In genomic region chr3:20073683-20074082, GRCh38 we compare ENCODE assay signal across 23 cellular contexts. TPM values are rescaled to one million over a fixed set of nuclear protein-coding genes. Genes with fewer than 3 reads are reported as not detected.
DNase-seq lines count a peak whose midpoint lies in the region; ATAC-seq and TF ChIP-seq lines count a peak whose summit lies in the region.
"Had no signal": no experiment of that assay in that cellular context is flagged by ENCODE, and none has a peak within 500 bp of the region (broad histone marks: within the 10 kb centered on the region; RNA-seq: fewer than 3 reads in every experiment).

No MANE protein-coding gene starts in this region.

- no peaks in the 10 kb centered on the region for H3K9me2 ChIP-seq in GM23338 (ENCODE audit: insufficient read depth)

- no peaks in the 10 kb centered on the region for H3K79me2 ChIP-seq in GM23338 (replicated peaks; ENCODE audit: insufficient read depth)

- ATAC-seq in GM23338, result peak; percentile 35; the same call in 2 of the 3 replicates
- no peak for ATAC-seq in activated T-helper 17 cell treated with anti-CD3 and anti-CD28 coated beads, Interleukin-2, amount 50 U/mL, for 72 hours (replicated peaks)
- ATAC-seq: lower lobe of right lung; natural killer cell; stimulated activated naive B cell treated with anti-CD40 and anti-IgM and Interleukin-4, amounts not matched to agents 10 μg/mL and 1 μg/mL and 100 μg/mL, for 72 hours; T-cell had no signal

- no peaks in the 10 kb centered on the region for H3K36me3 ChIP-seq in GM23338 (ENCODE audit: insufficient read depth)

- H3K36me3 Mint-ChIP-seq in GM23338 (ENCODE audit: low read depth), result no peaks in the 10 kb centered on the region
- peaks cover 88% of the 10 kb centered on the region for H3K36me3 Mint-ChIP-seq in activated T-helper 17 cell treated with anti-CD3 and anti-CD28 coated beads, Interleukin-2, amount 50 U/mL, for 72 hours (ENCODE audit: low read depth)
- peaks cover 3% of the 10 kb centered on the region for H3K36me3 Mint-ChIP-seq in osteocyte (ENCODE audit: unreplicated experiment)
- H3K36me3 Mint-ChIP-seq: natural killer cell had no signal

- H3K4me2 ChIP-seq in GM23338, result peak overlapping the region; percentile 49

- H3K27me3 Mint-ChIP-seq in GM23338 (ENCODE audit: insufficient read depth, low read depth, poor library complexity) (peaks cover 10% of the 10 kb centered on the region), osteocyte (ENCODE audit: unreplicated experiment) (no peaks in the 10 kb centered on the region)
- H3K27me3 Mint-ChIP-seq in activated T-helper 17 cell treated with anti-CD3 and anti-CD28 coated beads, Interleukin-2, amount 50 U/mL, for 72 hours, result no peaks in the 10 kb centered on the region
- H3K27me3 Mint-ChIP-seq: activated CD4-positive, alpha-beta memory T cell treated with anti-CD3 and anti-CD28 coated beads, Interleukin-2, amount 10 ng/mL, durations not matched to agents 7 days and 5 days; activated naive CD4-positive, alpha-beta T cell treated with anti-CD3 and anti-CD28 coated beads, Interleukin-2, amount 50 U/mL, for 24 hours; activated T-cell treated with anti-CD3 and anti-CD28 coated beads, Interleukin-2, amount 50 U/mL, for 24 hours; CD4-positive, CD25-positive, alpha-beta regulatory T cell; stimulated activated naive B cell treated with anti-CD40 and anti-IgM and Interleukin-4, amounts not matched to agents 10 μg/mL and 1 μg/mL and 100 μg/mL, for 72 hours; T-cell had no signal

- DNase-seq in GM23338 (ENCODE audit: low spot score), result peak; percentile 16
- DNase-seq in fibroblast of peridontal ligament (ENCODE audit: extremely low read depth), result peak; percentile 52
- no peak for DNase-seq in osteocyte (ENCODE audit: extremely low spot score, unreplicated experiment)
- DNase-seq in EL, result no peak
- DNase-seq in KG1 (lab: John Stamatoyannopoulos, UW), result no peak
- DNase-seq in activated CD8-positive, alpha-beta memory T cell treated with anti-CD3 and anti-CD28 coated beads, Interleukin-2, amount 50 U/mL, for 4 hours, result no peak
- no peak for DNase-seq in NCI-H1694 (lab: John Stamatoyannopoulos, UW)
- DNase-seq: ACHN; activated CD4-positive, alpha-beta memory T cell treated with anti-CD3 and anti-CD28 coated beads, Interleukin-2, amount 10 ng/mL, durations not matched to agents 7 days and 5 days; activated T-cell treated with anti-CD3 and anti-CD28 coated beads, Interleukin-2, amount 50 U/mL, for 24 hours; CD4-positive, CD25-positive, alpha-beta regulatory T cell; cortex of kidney; DMS79; head of caudate nucleus; lower lobe of right lung; natural killer cell; NCI-H1436 treated with DMSO at 0.1 percent for 48 hours; NCI-H2227 treated with DMSO at 0.1 percent for 48 hours; stimulated activated naive B cell treated with anti-CD40 and anti-IgM and Interleukin-4, amounts not matched to agents 10 μg/mL and 1 μg/mL and 100 μg/mL, for 72 hours; T-cell; upper lobe of left lung had no signal

- H3K27me3 ChIP-seq in GM23338 (ENCODE audit: insufficient read depth), result peaks cover 9% of the 10 kb centered on the region
- H3K27me3 ChIP-seq: upper lobe of left lung had no signal

- peaks cover 36% of the 10 kb centered on the region for H3K4me1 Mint-ChIP-seq in GM23338
- peaks cover 27% of the 10 kb centered on the region for H3K4me1 Mint-ChIP-seq in activated T-helper 17 cell treated with anti-CD3 and anti-CD28 coated beads, Interleukin-2, amount 50 U/mL, for 72 hours
- peaks cover 20% of the 10 kb centered on the region for H3K4me1 Mint-ChIP-seq in osteocyte (ENCODE audit: unreplicated experiment)

- no peak overlapping the region for H2AFZ ChIP-seq in GM23338

- H3K4me3 ChIP-seq in GM23338, result no peak overlapping the region
- H3K4me3 ChIP-seq: lower lobe of right lung, upper lobe of left lung had no signal

- H3K4me3 Mint-ChIP-seq in GM23338 (no peak overlapping the region), osteocyte (ENCODE audit: unreplicated experiment) (no peak overlapping the region)
- H3K4me3 Mint-ChIP-seq in activated T-helper 17 cell treated with anti-CD3 and anti-CD28 coated beads, Interleukin-2, amount 50 U/mL, for 72 hours, result no peak overlapping the region
- H3K4me3 Mint-ChIP-seq: activated CD4-positive, alpha-beta memory T cell treated with anti-CD3 and anti-CD28 coated beads, Interleukin-2, amount 10 ng/mL, durations not matched to agents 7 days and 5 days; activated naive CD4-positive, alpha-beta T cell treated with anti-CD3 and anti-CD28 coated beads, Interleukin-2, amount 50 U/mL, for 24 hours; activated T-cell treated with anti-CD3 and anti-CD28 coated beads, Interleukin-2, amount 50 U/mL, for 24 hours; CD4-positive, CD25-positive, alpha-beta regulatory T cell; natural killer cell; stimulated activated naive B cell treated with anti-CD40 and anti-IgM and Interleukin-4, amounts not matched to agents 10 μg/mL and 1 μg/mL and 100 μg/mL, for 72 hours; T-cell had no signal

- H3K9me3 Mint-ChIP-seq in GM23338 (no peaks in the 10 kb centered on the region; the same call in 2 of the 3 replicates), osteocyte (ENCODE audit: unreplicated experiment) (no peaks in the 10 kb centered on the region)
- no peaks in the 10 kb centered on the region for H3K9me3 Mint-ChIP-seq in activated T-helper 17 cell treated with anti-CD3 and anti-CD28 coated beads, Interleukin-2, amount 50 U/mL, for 72 hours
- H3K9me3 Mint-ChIP-seq: activated CD4-positive, alpha-beta memory T cell treated with anti-CD3 and anti-CD28 coated beads, Interleukin-2, amount 10 ng/mL, durations not matched to agents 7 days and 5 days; activated naive CD4-positive, alpha-beta T cell treated with anti-CD3 and anti-CD28 coated beads, Interleukin-2, amount 50 U/mL, for 24 hours; activated T-cell treated with anti-CD3 and anti-CD28 coated beads, Interleukin-2, amount 50 U/mL, for 24 hours; CD4-positive, CD25-positive, alpha-beta regulatory T cell; natural killer cell; stimulated activated naive B cell treated with anti-CD40 and anti-IgM and Interleukin-4, amounts not matched to agents 10 μg/mL and 1 μg/mL and 100 μg/mL, for 72 hours; T-cell had no signal

- H3K27ac Mint-ChIP-seq in GM23338 (no peak overlapping the region), osteocyte (ENCODE audit: unreplicated experiment) (peak overlapping the region; percentile 47)
- peak overlapping the region; percentile 43 for H3K27ac Mint-ChIP-seq in activated T-helper 17 cell treated with anti-CD3 and anti-CD28 coated beads, Interleukin-2, amount 50 U/mL, for 72 hours
- H3K27ac Mint-ChIP-seq: activated CD4-positive, alpha-beta memory T cell treated with anti-CD3 and anti-CD28 coated beads, Interleukin-2, amount 10 ng/mL, durations not matched to agents 7 days and 5 days; activated T-cell treated with anti-CD3 and anti-CD28 coated beads, Interleukin-2, amount 50 U/mL, for 24 hours; stimulated activated naive B cell treated with anti-CD40 and anti-IgM and Interleukin-4, amounts not matched to agents 10 μg/mL and 1 μg/mL and 100 μg/mL, for 72 hours; T-cell had no signal

- H4K20me1 ChIP-seq in GM23338 (replicated peaks; ENCODE audit: insufficient read depth), result no peaks in the 10 kb centered on the region

- no peaks in the 10 kb centered on the region for H3F3A ChIP-seq in GM23338 (replicated peaks; ENCODE audit: low read depth)

- TF ChIP-seq CTCF in GM23338 (conservative IDR thresholded peaks at IDR 0.05; ENCODE audit: low read depth in 2 of 2) (no peak), osteocyte (IDR thresholded peaks at IDR 0.05) (no peak)

- 0 out of 2 replicates have a peak overlapping the region, but pooled peaks have one; percentile 22 for H3K27ac ChIP-seq in GM23338 (ENCODE audit: low read depth)
- H3K27ac ChIP-seq: lower lobe of right lung had no signal

- H3K4me1 ChIP-seq in GM23338 (ENCODE audit: insufficient read depth), result peaks cover 32% of the 10 kb centered on the region
- H3K4me1 ChIP-seq: lower lobe of right lung had no signal

TF ChIP-seq in GM23338, 12 proteins besides CTCF, POLR2A, EP300 and RAD21 (continues in another document):
- TF ChIP-seq ZNF331 (CRISPR knock-in tag; IDR thresholded peaks at IDR 0.05; ENCODE audit: low read depth) (no peak), POLR2AphosphoS5 (IDR thresholded peaks at IDR 0.05; ENCODE audit: low read depth) (no peak), ZNF114 (CRISPR knock-in tag; IDR thresholded peaks at IDR 0.05) (no peak), STAT1 (IDR thresholded peaks at IDR 0.05; ENCODE audit: unreplicated experiment) (no peak), JUNB (IDR thresholded peaks at IDR 0.05; ENCODE audit: unreplicated experiment) (no peak), NANOG (IDR thresholded peaks at IDR 0.05; ENCODE audit: borderline replicate concordance) (no peak), EZH2phosphoT487 (IDR thresholded peaks at IDR 0.05; ENCODE audit: unreplicated experiment) (no peak), EZH2 (IDR thresholded peaks at IDR 0.05; ENCODE audit: low read depth, unreplicated experiment) (no peak), ETS1 (IDR thresholded peaks at IDR 0.05) (no peak), CREB1 (CRISPR knock-in tag; IDR thresholded peaks at IDR 0.05; ENCODE audit: low read depth) (no peak)

RNA-seq across cellular contexts. Expression of gene KAT2B, which starts 33.4 kb away (rescaled TPM):
- total RNA-seq in GM23338 (2014; rRNA removed; shearing (Covaris generic)), result 1.7 and 4.4 TPM in 2 replicates
- 1.3 and 1.7 TPM in 2 replicates for polyA plus RNA-seq in GM23338 (2016; fragmentation: Nextera tagmentation; extraction: Ambion mirVana)
- 100 to 1,000 TPM; 109 to 143 TPM for total RNA-seq in activated T-helper 17 cell treated with anti-CD3 and anti-CD28 coated beads, Interleukin-2, amount 50 U/mL, for 72 hours
- total RNA-seq in osteocyte, result 15.7 and 16.4 TPM in 2 replicates

Comparison
In these comparisons a context has a peak if more than half of its experiments do, and no peak if none do; other contexts are left out.
1. DNase-seq: peak in GM23338 (single experiment) and fibroblast of peridontal ligament (single experiment); none in osteocyte (single experiment), EL (single experiment), KG1 (single experiment), activated CD8-positive, alpha-beta memory T cell treated with anti-CD3 and anti-CD28 coated beads, Interleukin-2, amount 50 U/mL, for 4 hours (single experiment) and NCI-H1694 (single experiment).